In the genomic region with DNA sequence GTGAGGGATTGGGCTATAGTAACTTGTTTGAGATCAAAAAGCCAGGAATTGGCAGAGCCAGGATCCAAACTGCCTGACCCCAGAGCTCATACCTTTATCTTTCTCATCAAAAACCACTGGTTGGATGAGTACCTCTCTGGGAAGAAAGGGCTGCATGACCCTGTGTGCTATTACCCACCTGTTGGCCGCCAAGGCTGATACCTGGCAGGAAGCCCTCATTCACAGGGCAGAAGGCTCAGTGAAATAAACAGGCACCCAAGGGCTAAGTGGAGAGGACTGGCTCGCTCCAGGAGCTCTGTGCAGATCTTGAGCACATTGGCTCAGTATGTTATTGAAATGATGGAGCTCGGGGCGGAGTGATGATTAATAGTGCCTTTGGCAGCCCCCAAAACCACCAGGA, we compare ENCODE assay signal across 20 cellular contexts.
DNase-seq lines count a peak whose midpoint lies in the region; ATAC-seq, FAIRE-seq and TF ChIP-seq lines count a peak whose summit lies in the region.
"Had no signal": no experiment of that assay in that cellular context is flagged by ENCODE, and none has a peak within 500 bp of the region (broad histone marks: within the 10 kb centered on the region; RNA-seq: fewer than 3 reads in every experiment).

No MANE protein-coding gene starts in this region.

- no peak for FAIRE-seq in HTR-8/SVneo (lab: Jason Lieb, UNC)
- FAIRE-seq: D721Med, G401.6, H1 had no signal

- H3K4me2 ChIP-seq in Loucy (ENCODE audit: low read depth, low read length, poor library complexity, severe bottlenecking), result peak overlapping the region; percentile 61

- H3K9me3 Mint-ChIP-seq in central memory CD8-positive, alpha-beta T cell, result no peaks in the 10 kb centered on the region
- no peaks in the 10 kb centered on the region for H3K9me3 Mint-ChIP-seq in activated CD4-positive, alpha-beta memory T cell treated with anti-CD3 and anti-CD28 coated beads, Interleukin-2, amount 10 ng/mL, durations not matched to agents 7 days and 5 days
- H3K9me3 Mint-ChIP-seq: CD8-positive, alpha-beta T cell had no signal

- peak overlapping the region; percentile 89 for H3K9ac ChIP-seq in Loucy (ENCODE audit: low read depth, low read length, poor library complexity, severe bottlenecking)

- no peak overlapping the region for H2AFZ ChIP-seq in Loucy (ENCODE audit: low read length)

- no peaks in the 10 kb centered on the region for H4K20me1 ChIP-seq in Loucy (ENCODE audit: insufficient read depth, low read length, poor library complexity, severe bottlenecking)

- peak overlapping the region; percentile 72 for H3K4me3 Mint-ChIP-seq in central memory CD8-positive, alpha-beta T cell
- H3K4me3 Mint-ChIP-seq in activated CD4-positive, alpha-beta memory T cell treated with anti-CD3 and anti-CD28 coated beads, Interleukin-2, amount 10 ng/mL, durations not matched to agents 7 days and 5 days, result no peak overlapping the region
- H3K4me3 Mint-ChIP-seq: B cell had no signal

- H3K4me3 ChIP-seq in Loucy (ENCODE audit: low read length, poor library complexity, severe bottlenecking) (peak overlapping the region; percentile 7), thymus (ENCODE audit: low read length) (no peak overlapping the region)

- no peaks in the 10 kb centered on the region for H3K9me3 ChIP-seq in Loucy (ENCODE audit: insufficient read depth, low read depth, low read length)
- no peaks in the 10 kb centered on the region for H3K9me3 ChIP-seq in thymus (ENCODE audit: control insufficient read depth)

- H3K27ac ChIP-seq in thymus (ENCODE audit: low read depth), result peak overlapping the region; percentile 68
- H3K27ac ChIP-seq: 22Rv1 had no signal

- H3K27me3 Mint-ChIP-seq in central memory CD8-positive, alpha-beta T cell, result no peaks in the 10 kb centered on the region
- no peaks in the 10 kb centered on the region for H3K27me3 Mint-ChIP-seq in activated CD4-positive, alpha-beta memory T cell treated with anti-CD3 and anti-CD28 coated beads, Interleukin-2, amount 10 ng/mL, durations not matched to agents 7 days and 5 days
- H3K27me3 Mint-ChIP-seq: B cell had no signal

- no peak for TF ChIP-seq CTCF in Loucy (conservative IDR thresholded peaks at IDR 0.05; ENCODE audit: low read length)

- H3F3A ChIP-seq in Loucy (ENCODE audit: low read depth), result peaks cover 34% of the 10 kb centered on the region

- no peaks in the 10 kb centered on the region for H3K36me3 Mint-ChIP-seq in central memory CD8-positive, alpha-beta T cell (ENCODE audit: insufficient read depth)
- H3K36me3 Mint-ChIP-seq in activated CD4-positive, alpha-beta memory T cell treated with anti-CD3 and anti-CD28 coated beads, Interleukin-2, amount 10 ng/mL, durations not matched to agents 7 days and 5 days (ENCODE audit: low read depth), result peaks cover 16% of the 10 kb centered on the region

- no peaks in the 10 kb centered on the region for H3K9me2 ChIP-seq in Loucy (replicated peaks; ENCODE audit: low read depth, low read length)

- POLR2A ChIA-PET in activated CD4-positive, alpha-beta memory T cell treated with anti-CD3 and anti-CD28 coated beads, Interleukin-2, amount 10 ng/mL, durations not matched to agents 7 days and 5 days (lab: Charles Lee), result no interaction called here

- H3K27me3 ChIP-seq in Loucy (ENCODE audit: insufficient read depth, low read length, poor library complexity, severe bottlenecking) (no peaks in the 10 kb centered on the region), thymus (ENCODE audit: control insufficient read depth, insufficient read depth) (no peaks in the 10 kb centered on the region)

- H3K4me1 Mint-ChIP-seq in central memory CD8-positive, alpha-beta T cell, result peaks cover 51% of the 10 kb centered on the region
- peaks cover 52% of the 10 kb centered on the region for H3K4me1 Mint-ChIP-seq in activated CD4-positive, alpha-beta memory T cell treated with anti-CD3 and anti-CD28 coated beads, Interleukin-2, amount 10 ng/mL, durations not matched to agents 7 days and 5 days

- no peak for ATAC-seq in central memory CD8-positive, alpha-beta T cell (replicated peaks; ENCODE audit: extremely low read depth, poor library complexity, severe bottlenecking)
- ATAC-seq: CD8-positive, alpha-beta T cell; Panc1 had no signal

- peaks cover 44% of the 10 kb centered on the region; the same call in 1 of the 2 replicates for H3K36me3 ChIP-seq in Loucy (ENCODE audit: insufficient read depth, low read length)
- H3K36me3 ChIP-seq in thymus (ENCODE audit: control insufficient read depth, insufficient read depth), result peaks cover 6% of the 10 kb centered on the region

- DNase-seq in NCI-H2196 (lab: John Stamatoyannopoulos, UW; ENCODE audit: unreplicated experiment) (peak; percentile 15), NCI-H2196 treated with DMSO at 0.1 percent for 48 hours (lab: John Stamatoyannopoulos, UW; ENCODE audit: unreplicated experiment) (no peak), mesenteric fat pad (ENCODE audit: low spot score) (no peak), HTR-8/SVneo (ENCODE audit: insufficient read length, low spot score) (no peak)
- no peak for DNase-seq in central memory CD8-positive, alpha-beta T cell (ENCODE audit: low spot score in 2 of 2)
- no peak for DNase-seq in activated CD4-positive, alpha-beta memory T cell treated with anti-CD3 and anti-CD28 coated beads, Interleukin-2, amount 10 ng/mL, durations not matched to agents 7 days and 5 days
- DNase-seq: CD8-positive, alpha-beta T cell; DMS79 treated with DMSO at 0.1 percent for 48 hours; NCI-H187 treated with DMSO at 0.1 percent for 48 hours; NCI-H2171; NCI-H82; SW 1271 had no signal

- peaks cover 78% of the 10 kb centered on the region for H3K79me2 ChIP-seq in Loucy (ENCODE audit: insufficient read depth, low read length)

- H3K27ac Mint-ChIP-seq in central memory CD8-positive, alpha-beta T cell (ENCODE audit: low read depth), result peak overlapping the region; percentile 73
- no peak overlapping the region for H3K27ac Mint-ChIP-seq in activated CD4-positive, alpha-beta memory T cell treated with anti-CD3 and anti-CD28 coated beads, Interleukin-2, amount 10 ng/mL, durations not matched to agents 7 days and 5 days
- H3K27ac Mint-ChIP-seq: B cell; CD8-positive, alpha-beta T cell had no signal

- peaks cover 89% of the 10 kb centered on the region for H3K4me1 ChIP-seq in Loucy (ENCODE audit: insufficient read depth, low read length, poor library complexity, severe bottlenecking)
- H3K4me1 ChIP-seq in thymus (ENCODE audit: control insufficient read depth, insufficient read depth, low read length), result peaks cover 60% of the 10 kb centered on the region

- CTCF ChIA-PET in activated CD4-positive, alpha-beta memory T cell treated with anti-CD3 and anti-CD28 coated beads, Interleukin-2, amount 10 ng/mL, durations not matched to agents 7 days and 5 days (lab: Charles Lee), result interaction anchor here (0.6 kb wide), 1 partner anchor 1061 kb away, joined by 3 read pairs; no protein-coding TSS in a partner anchor

- 72% methylated on average over 4 of the region's 4 CpGs for WGBS in thymus
